ENCODE assay signal across 8 cellular contexts in the genomic region with DNA sequence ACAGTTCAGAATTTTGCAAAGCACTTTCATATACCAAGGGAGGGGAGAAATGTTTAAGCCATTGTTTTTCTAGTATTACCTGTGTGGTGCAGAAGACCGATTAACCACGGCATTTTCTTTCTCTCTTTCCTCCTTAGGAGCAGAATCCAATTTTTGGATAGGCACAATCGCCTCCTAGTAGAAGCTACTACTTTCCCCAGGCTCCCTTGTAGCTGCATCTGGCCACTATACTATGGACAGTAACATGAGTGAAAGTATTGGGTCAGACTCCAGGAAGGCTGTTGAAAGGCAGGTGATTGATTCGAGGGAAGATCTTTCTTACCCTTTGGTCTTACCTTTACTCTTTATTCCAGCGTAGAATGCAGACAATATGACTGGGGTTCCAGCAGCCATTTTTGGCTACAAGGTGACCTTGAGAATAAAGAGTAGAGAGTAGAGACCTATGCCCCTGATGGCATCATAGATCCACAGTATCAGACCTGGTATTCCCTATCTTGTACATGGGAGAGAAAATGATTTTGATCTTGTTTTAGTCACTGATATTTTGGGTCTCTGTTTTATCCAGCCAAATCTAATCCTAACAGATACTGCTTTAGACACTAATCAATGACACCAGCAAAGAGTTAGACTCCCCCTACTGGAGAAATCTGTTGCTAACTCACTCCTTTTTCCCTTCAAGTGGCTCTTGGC.
DNase-seq lines count a peak whose midpoint lies in the region; ATAC-seq, FAIRE-seq and TF ChIP-seq lines count a peak whose summit lies in the region.

No MANE protein-coding gene starts in this region.

- no peak overlapping the region for H4K91ac ChIP-seq in neuronal stem cell (ENCODE audit: low read depth, low read length, poor library complexity)

- H3K4me2 ChIP-seq in neuronal stem cell (ENCODE audit: insufficient read depth, low read length, poor library complexity, severe bottlenecking): no peak overlapping the region

- no peak for FAIRE-seq in RCC 7860 (lab: Jason Lieb, UNC)

- no peak for TF ChIP-seq POLR2A in erythroblast (IDR thresholded peaks at IDR 0.05; ENCODE audit: low read length)

- H2BK5ac ChIP-seq in neuronal stem cell (ENCODE audit: low read length): no peak overlapping the region

- no peaks in the 10 kb centered on the region for H3K36me3 ChIP-seq in neuronal stem cell (replicated peaks in 1 of 2; ENCODE audit: control insufficient read depth in 2 of 2, insufficient read depth in 2 of 2, low read length in 2 of 2)

- no peak overlapping the region for H2BK12ac ChIP-seq in neuronal stem cell (ENCODE audit: low read length)

- no peak overlapping the region for H2AK5ac ChIP-seq in neuronal stem cell (ENCODE audit: low read depth, low read length)

- no peak overlapping the region for H2BK120ac ChIP-seq in neuronal stem cell (ENCODE audit: low read depth, low read length)

- H2BK15ac ChIP-seq in neuronal stem cell (ENCODE audit: low read length): no peak overlapping the region

- WGBS in neuronal stem cell (ENCODE audit: extremely low coverage in 2 of 2, insufficient read length in 2 of 2, insufficient replicate concordance in 1 of 2), 2 donors: no CpG with 5 or more reads among the region's 5 CpGs

- no peak overlapping the region for H2AFZ ChIP-seq in neuronal stem cell (ENCODE audit: low read length)

- no peaks in the 10 kb centered on the region for H3K27me3 ChIP-seq in neuronal stem cell (ENCODE audit: control insufficient read depth in 3 of 3, insufficient read depth in 3 of 3, low read depth in 1 of 3, low read length in 3 of 3)

- no peaks in the 10 kb centered on the region for H3K79me1 ChIP-seq in neuronal stem cell (ENCODE audit: low read depth, low read length)

- no peak overlapping the region for H3K14ac ChIP-seq in neuronal stem cell (ENCODE audit: low read length)

- no peak overlapping the region for H3K4ac ChIP-seq in neuronal stem cell (ENCODE audit: low read length)

- no peaks in the 10 kb centered on the region for H3K9me3 ChIP-seq in neuronal stem cell (replicated peaks in 1 of 2; ENCODE audit: control insufficient read depth in 2 of 2, insufficient read depth in 1 of 2, low read depth in 1 of 2, low read length in 2 of 2)

- H3K23ac ChIP-seq in neuronal stem cell (ENCODE audit: low read depth, low read length, poor library complexity): no peak overlapping the region

- DNase-seq in Ammon's horn (ENCODE audit: low spot score): peak; percentile 49
- DNase-seq in HuH-7 (ENCODE audit: low spot score): peak; percentile 16
- DNase-seq in RCC 7860 (ENCODE audit: low spot score): peak; percentile 9
- DNase-seq in erythroblast (lab: John Stamatoyannopoulos, UW): peak; percentile 60 to 64
- DNase-seq in neuronal stem cell (ENCODE audit: low spot score): peak; percentile 24
- DNase-seq in activated T-cell treated with anti-CD3 and anti-CD28 coated beads, Interleukin-2, amount 50 U/mL, for 48 hours: no peak

- H3K4me1 ChIP-seq in neuronal stem cell (ENCODE audit: control insufficient read depth in 2 of 2, insufficient read depth in 1 of 2, low read depth in 1 of 2, low read length in 2 of 2): no peaks in the 10 kb centered on the region

- no peak overlapping the region for H3K4me3 ChIP-seq in neuronal stem cell (ENCODE audit: low read length in 2 of 2)

- no peak overlapping the region for H3K18ac ChIP-seq in neuronal stem cell (ENCODE audit: low read length)

- no peak overlapping the region for H3K27ac ChIP-seq in neuronal stem cell (replicated peaks; ENCODE audit: low read length)

- ATAC-seq in HG02678 (IDR thresholded peaks at IDR 0.05; ENCODE audit: unreplicated experiment): no peak

- no peak overlapping the region for H3K9ac ChIP-seq in neuronal stem cell (ENCODE audit: low read depth, low read length, poor library complexity)

- H4K8ac ChIP-seq in neuronal stem cell (ENCODE audit: low read depth, low read length): no peak overlapping the region

- TF ChIP-seq CTCF in GM12872 (IDR thresholded peaks at IDR 0.05; ENCODE audit: insufficient read depth, low read depth, low read length): peak; percentile 86

Comparison
In these comparisons a context has a peak if more than half of its experiments do, and no peak if none do; other contexts are left out.
1. DNase-seq: peak in Ammon's horn (single experiment), HuH-7 (single experiment), RCC 7860 (single experiment), erythroblast (2 of 2) and neuronal stem cell (single experiment); none in activated T-cell treated with anti-CD3 and anti-CD28 coated beads, Interleukin-2, amount 50 U/mL, for 48 hours (0 of 2).